ENCODE assay signal across 17 cellular contexts in the genomic region with DNA sequence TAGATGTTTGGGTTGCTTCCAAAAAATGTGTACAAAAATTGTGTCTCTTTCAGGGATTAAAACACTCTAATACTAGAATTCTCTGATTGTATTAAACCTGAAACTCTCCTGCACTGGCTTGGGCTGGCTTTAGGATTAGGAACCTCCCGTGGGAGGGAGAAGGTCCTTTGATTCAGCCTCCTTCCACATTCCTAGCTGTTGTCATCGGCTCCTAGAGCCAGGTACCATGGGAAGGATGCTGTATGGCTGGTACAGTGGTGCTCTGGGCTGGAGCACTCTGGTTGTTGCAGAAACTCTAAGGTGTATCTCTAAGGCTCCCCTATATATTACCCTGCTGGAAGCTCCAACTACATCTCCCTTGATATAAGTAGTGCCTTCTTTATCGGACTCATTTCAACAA.
DNase-seq lines count a peak whose midpoint lies in the region; ATAC-seq and TF ChIP-seq lines count a peak whose summit lies in the region.
"Had no signal": no experiment of that assay in that cellular context is flagged by ENCODE, and none has a peak within 500 bp of the region (broad histone marks: within the 10 kb centered on the region; RNA-seq: fewer than 3 reads in every experiment).

No MANE protein-coding gene starts in this region.

- H3K4me3 Mint-ChIP-seq in Caco-2 (ENCODE audit: unreplicated experiment): peak overlapping the region; percentile 72
- H3K4me3 Mint-ChIP-seq in endodermal cell: no peak overlapping the region
- H3K4me3 Mint-ChIP-seq in osteocyte (ENCODE audit: unreplicated experiment): no peak overlapping the region
- peak overlapping the region; percentile 29 for H3K4me3 Mint-ChIP-seq in type B pancreatic cell
- no peak overlapping the region for H3K4me3 Mint-ChIP-seq in stimulated activated memory B cell treated with anti-CD40 and anti-IgM and Interleukin-4, amounts not matched to agents 10 μg/mL and 1 μg/mL and 100 μg/mL, for 72 hours
- H3K4me3 Mint-ChIP-seq: CD4-positive, CD25-positive, alpha-beta regulatory T cell; CD8-positive, alpha-beta memory T cell; GM23338 had no signal

- intact Hi-C loops in Caco-2 (cut with micrococcal nuclease; ENCODE audit: unreplicated experiment): loop anchor here (1.0 to 2.0 kb wide), 2 partner anchors 42 to 190 kb away; no protein-coding TSS in a partner anchor

- H3K27me3 Mint-ChIP-seq in Caco-2 (ENCODE audit: insufficient read depth, unreplicated experiment) (no peaks in the 10 kb centered on the region), endodermal cell (ENCODE audit: insufficient read depth) (peaks cover 12% of the 10 kb centered on the region), osteocyte (ENCODE audit: unreplicated experiment) (peaks cover 3% of the 10 kb centered on the region), type B pancreatic cell (peaks cover 21% of the 10 kb centered on the region)
- H3K27me3 Mint-ChIP-seq in stimulated activated memory B cell treated with anti-CD40 and anti-IgM and Interleukin-4, amounts not matched to agents 10 μg/mL and 1 μg/mL and 100 μg/mL, for 72 hours: peaks cover 36% of the 10 kb centered on the region

- H3K27me3 ChIP-seq in Caco-2 (replicated peaks; ENCODE audit: control insufficient read depth, insufficient read depth, low read length) (no peaks in the 10 kb centered on the region), endodermal cell (ENCODE audit: control insufficient read depth, insufficient read depth, low read length, poor library complexity, severe bottlenecking) (no peaks in the 10 kb centered on the region)
- H3K27me3 ChIP-seq: BE2C had no signal

- TF ChIP-seq CTCF in Caco-2 (IDR thresholded peaks at IDR 0.05; ENCODE audit: insufficient read depth in 1 of 2, low read depth in 1 of 2, low read length in 1 of 2, severe bottlenecking in 1 of 2, unreplicated experiment in 1 of 2): no peak
- TF ChIP-seq CTCF in endodermal cell (conservative IDR thresholded peaks at IDR 0.05): no peak
- no peak for TF ChIP-seq CTCF in osteocyte (IDR thresholded peaks at IDR 0.05)
- TF ChIP-seq CTCF in type B pancreatic cell (conservative IDR thresholded peaks at IDR 0.05): no peak
- no peak for TF ChIP-seq CTCF in RWPE1 (conservative IDR thresholded peaks at IDR 0.05; ENCODE audit: low read depth)

- H3K4me1 Mint-ChIP-seq in Caco-2 (ENCODE audit: low read depth, unreplicated experiment): peaks cover 41% of the 10 kb centered on the region
- peaks cover 21% of the 10 kb centered on the region for H3K4me1 Mint-ChIP-seq in endodermal cell
- H3K4me1 Mint-ChIP-seq in osteocyte (ENCODE audit: unreplicated experiment): no peaks in the 10 kb centered on the region
- peaks cover 27% of the 10 kb centered on the region for H3K4me1 Mint-ChIP-seq in type B pancreatic cell (ENCODE audit: unreplicated experiment)
- no peaks in the 10 kb centered on the region for H3K4me1 Mint-ChIP-seq in stimulated activated memory B cell treated with anti-CD40 and anti-IgM and Interleukin-4, amounts not matched to agents 10 μg/mL and 1 μg/mL and 100 μg/mL, for 72 hours
- H3K4me1 Mint-ChIP-seq: CD4-positive, CD25-positive, alpha-beta regulatory T cell; CD8-positive, alpha-beta memory T cell; GM23338 had no signal

- 36 to 80% methylated on average over 1 to 3 of the region's 3 CpGs for WGBS in endodermal cell (ENCODE audit: insufficient coverage in 1 of 2, insufficient read length in 1 of 2), 2 experiments

- H3K4me3 ChIP-seq in Caco-2 (ENCODE audit: low read depth, low read length) (no peak overlapping the region), endodermal cell (ENCODE audit: low read length) (no peak overlapping the region)
- H3K4me3 ChIP-seq: GM23338 had no signal

- no peak for ATAC-seq in stimulated activated memory B cell treated with anti-CD40 and anti-IgM and Interleukin-4, amounts not matched to agents 10 μg/mL and 1 μg/mL and 100 μg/mL, for 72 hours
- no peak for ATAC-seq in HG03097 (IDR thresholded peaks at IDR 0.05; ENCODE audit: low FRiP score, unreplicated experiment)
- ATAC-seq: GM23338 had no signal

- H3K27ac ChIP-seq in endodermal cell (ENCODE audit: low read depth, low read length) (no peak overlapping the region), RWPE1 (no peak overlapping the region)
- H3K27ac ChIP-seq: HL-60 had no signal

- BruUV-seq in Caco-2 (replicated peaks; lab: Mats Ljungman, UMichigan): TSS peak; percentile 90

- H3K9me3 ChIP-seq in Caco-2: peaks cover 14% of the 10 kb centered on the region
- H3K9me3 ChIP-seq in endodermal cell (ENCODE audit: control insufficient read depth, low read length): peaks cover 49% of the 10 kb centered on the region
- H3K9me3 ChIP-seq: BE2C had no signal

- H3K36me3 Mint-ChIP-seq in Caco-2 (ENCODE audit: insufficient read depth, unreplicated experiment) (peaks cover 24% of the 10 kb centered on the region), endodermal cell (ENCODE audit: low read depth) (no peaks in the 10 kb centered on the region), osteocyte (ENCODE audit: unreplicated experiment) (no peaks in the 10 kb centered on the region), type B pancreatic cell (no peaks in the 10 kb centered on the region)
- H3K36me3 Mint-ChIP-seq in stimulated activated memory B cell treated with anti-CD40 and anti-IgM and Interleukin-4, amounts not matched to agents 10 μg/mL and 1 μg/mL and 100 μg/mL, for 72 hours: no peaks in the 10 kb centered on the region
- H3K36me3 Mint-ChIP-seq: CD4-positive, CD25-positive, alpha-beta regulatory T cell; CD8-positive, alpha-beta memory T cell had no signal

- H3K9ac ChIP-seq in endodermal cell (ENCODE audit: extremely low read depth, low read length, poor library complexity, severe bottlenecking): no peak overlapping the region

- H3K27ac Mint-ChIP-seq in Caco-2 (ENCODE audit: unreplicated experiment) (peak overlapping the region; percentile 96), endodermal cell (peak overlapping the region; percentile 70), osteocyte (ENCODE audit: unreplicated experiment) (no peak overlapping the region), type B pancreatic cell (no peak overlapping the region)
- H3K27ac Mint-ChIP-seq in stimulated activated memory B cell treated with anti-CD40 and anti-IgM and Interleukin-4, amounts not matched to agents 10 μg/mL and 1 μg/mL and 100 μg/mL, for 72 hours: no peak overlapping the region
- H3K27ac Mint-ChIP-seq: CD4-positive, CD25-positive, alpha-beta regulatory T cell; CD8-positive, alpha-beta memory T cell; GM23338 had no signal

- H3K9me3 Mint-ChIP-seq in Caco-2 (ENCODE audit: unreplicated experiment) (peaks cover 19% of the 10 kb centered on the region), endodermal cell (peaks cover 20% of the 10 kb centered on the region), osteocyte (ENCODE audit: unreplicated experiment) (peaks cover 3% of the 10 kb centered on the region), type B pancreatic cell (no peaks in the 10 kb centered on the region)
- no peaks in the 10 kb centered on the region for H3K9me3 Mint-ChIP-seq in stimulated activated memory B cell treated with anti-CD40 and anti-IgM and Interleukin-4, amounts not matched to agents 10 μg/mL and 1 μg/mL and 100 μg/mL, for 72 hours

- CTCF ChIA-PET in Caco-2 (lab: Charles Lee) (interaction anchor here (1.1 to 1.3 kb wide), 2 partner anchors 42 to 205 kb away, joined by 3 read pairs; no protein-coding TSS in a partner anchor), RWPE1 (lab: Yijun Ruan, JAX) (interaction anchor here (0.6 kb wide), 1 partner anchor 326 kb away, joined by 3 read pairs; no protein-coding TSS in a partner anchor)

- H3K4me1 ChIP-seq in Caco-2: peaks cover 43% of the 10 kb centered on the region
- H3K4me1 ChIP-seq in endodermal cell (ENCODE audit: control insufficient read depth, insufficient read depth, low read length): no peaks in the 10 kb centered on the region
- H3K4me1 ChIP-seq: BE2C had no signal

- DNase-seq in Caco-2: peak; percentile 53 to 54
- DNase-seq in endodermal cell: no peak
- peak; percentile 15 for DNase-seq in osteocyte (ENCODE audit: extremely low spot score, unreplicated experiment)
- DNase-seq in type B pancreatic cell (ENCODE audit: extremely low spot score, unreplicated experiment): peak; percentile 27
- no peak for DNase-seq in RWPE1 (ENCODE audit: low spot score)
- DNase-seq: ACHN; BE2C; C1 segment of cervical spinal cord; CD4-positive, CD25-positive, alpha-beta regulatory T cell; CD8-positive, alpha-beta memory T cell; COR-L47; HCEC 1CT; IMR-90 had no signal

- POLR2A ChIA-PET in Caco-2 (lab: Charles Lee) (no interaction called here), RWPE1 (lab: Yijun Ruan, JAX; ENCODE audit: low non-redundant PET) (no interaction called here)

- no peaks in the 10 kb centered on the region for H3K36me3 ChIP-seq in Caco-2 (ENCODE audit: control insufficient read depth, insufficient read depth, low read length)
- H3K36me3 ChIP-seq in endodermal cell (ENCODE audit: control insufficient read depth, insufficient read depth, low read length): no peaks in the 10 kb centered on the region
- H3K36me3 ChIP-seq: BE2C had no signal

Comparison
In these comparisons a context has a peak if more than half of its experiments do, and no peak if none do; other contexts are left out.
1. DNase-seq: peak in Caco-2 (2 of 2), osteocyte (single experiment) and type B pancreatic cell (single experiment); none in endodermal cell (single experiment) and RWPE1 (single experiment).
2. H3K27ac Mint-ChIP-seq: peak in Caco-2 (single experiment) and endodermal cell (single experiment); none in osteocyte (single experiment), type B pancreatic cell (single experiment) and stimulated activated memory B cell treated with anti-CD40 and anti-IgM and Interleukin-4, amounts not matched to agents 10 μg/mL and 1 μg/mL and 100 μg/mL, for 72 hours (single experiment).
3. H3K4me3 Mint-ChIP-seq: peak in Caco-2 (single experiment) and type B pancreatic cell (single experiment); none in endodermal cell (single experiment), osteocyte (single experiment) and stimulated activated memory B cell treated with anti-CD40 and anti-IgM and Interleukin-4, amounts not matched to agents 10 μg/mL and 1 μg/mL and 100 μg/mL, for 72 hours (single experiment).